ENCODE assay signal across 21 cellular contexts in genomic region chr10:569961-570630, GRCh38.
DNase-seq lines count a peak whose midpoint lies in the region; ATAC-seq, FAIRE-seq and TF ChIP-seq lines count a peak whose summit lies in the region.
"Had no signal": no experiment of that assay in that cellular context is flagged by ENCODE, and none has a peak within 500 bp of the region (broad histone marks: within the 10 kb centered on the region; RNA-seq: fewer than 3 reads in every experiment).

No MANE protein-coding gene starts in this region.

- H3K27ac ChIP-seq in HEK293 (ENCODE audit: extremely low read depth, low read depth, low read length) (no peak overlapping the region), K562 (ENCODE audit: extremely low read depth, low read depth, low read length) (no peak overlapping the region), rectal smooth muscle tissue (ENCODE audit: low read depth, low read length) (peak overlapping the region; percentile 56)
- H3K27ac ChIP-seq: GM23248, HL-60 had no signal

- ATAC-seq in K562 = no peak
- no peak for ATAC-seq in esophagus mucosa
- ATAC-seq in stimulated activated naive B cell treated with anti-CD40 and anti-IgM and Interleukin-4, amounts not matched to agents 10 μg/mL and 1 μg/mL and 100 μg/mL, for 72 hours (replicated peaks) = no peak
- ATAC-seq: GM12878, HepG2, Panc1 had no signal

- no peaks in the 10 kb centered on the region; the same call in 1 of the 2 replicates for H4K20me1 ChIP-seq in K562 (replicated peaks; ENCODE audit: control insufficient read depth, insufficient read depth, low read length)

- no peak for TF ChIP-seq POLR2A in K562 (conservative IDR thresholded peaks at IDR 0.05)

- H3K9ac ChIP-seq in K562 (ENCODE audit: insufficient read depth in 1 of 2, low read depth in 2 of 2, low read length in 2 of 2) (no peak overlapping the region), rectal smooth muscle tissue (ENCODE audit: low read length) (no peak overlapping the region)
- H3K9ac ChIP-seq: GM23248 had no signal

- TF ChIP-seq RAD21 in K562 (CRISPR knock-in tag; conservative IDR thresholded peaks at IDR 0.05 in 1 of 2, IDR thresholded peaks at IDR 0.05 in 1 of 2) = no peak

- no peaks in the 10 kb centered on the region for H3K36me3 ChIP-seq in HEK293 (ENCODE audit: control insufficient read depth in 2 of 2, insufficient read depth in 1 of 2, low read length in 2 of 2)
- H3K36me3 ChIP-seq in K562 (ENCODE audit: control insufficient read depth, insufficient read depth, low read length) = no peaks in the 10 kb centered on the region
- no peaks in the 10 kb centered on the region for H3K36me3 ChIP-seq in rectal smooth muscle tissue (ENCODE audit: control insufficient read depth, insufficient read depth, low read length)

- TF ChIP-seq CTCF in HEK293 (tag by site-specific recombination; IDR thresholded peaks at IDR 0.05) = no peak
- TF ChIP-seq CTCF in K562 (IDR thresholded peaks at IDR 0.05 in 2 of 3, conservative IDR thresholded peaks at IDR 0.05 in 1 of 3; ENCODE audit: insufficient read depth in 2 of 3, low read depth in 1 of 3, low read length in 3 of 3) = no peak
- TF ChIP-seq CTCF in nephron (IDR thresholded peaks at IDR 0.05; ENCODE audit: unreplicated experiment in 3 of 3) = no peak

- H3K4me2 ChIP-seq in K562 (ENCODE audit: insufficient read depth, low read length) = no peak overlapping the region

- in situ Hi-C loops in K562 (cut with MboI) = loop anchor here (10.0 kb wide), 1 partner anchor 105 kb away; no protein-coding TSS in a partner anchor

- H3K4me3 Mint-ChIP-seq in nephron = no peak overlapping the region
- H3K4me3 Mint-ChIP-seq in stimulated activated naive B cell treated with anti-CD40 and anti-IgM and Interleukin-4, amounts not matched to agents 10 μg/mL and 1 μg/mL and 100 μg/mL, for 72 hours = no peak overlapping the region
- H3K4me3 Mint-ChIP-seq: CD4-positive, CD25-positive, alpha-beta regulatory T cell; H9 had no signal

- POLR2A ChIA-PET in HEK293 (lab: Yijun Ruan, JAX) = no interaction called here
- POLR2A ChIA-PET in K562 (lab: Yijun Ruan, JAX) = no interaction called here

- no peak overlapping the region for H2AFZ ChIP-seq in K562 (ENCODE audit: low read depth, low read length)
- H2AFZ ChIP-seq: GM23248 had no signal

- H3K36me3 Mint-ChIP-seq in nephron (ENCODE audit: low read depth) = peaks cover 16% of the 10 kb centered on the region
- H3K36me3 Mint-ChIP-seq in stimulated activated naive B cell treated with anti-CD40 and anti-IgM and Interleukin-4, amounts not matched to agents 10 μg/mL and 1 μg/mL and 100 μg/mL, for 72 hours = peaks cover 0 to 7% of the 10 kb centered on the region in 2 donors
- H3K36me3 Mint-ChIP-seq: CD4-positive, CD25-positive, alpha-beta regulatory T cell had no signal

- no peaks in the 10 kb centered on the region for H3K27me3 Mint-ChIP-seq in nephron (ENCODE audit: low read depth)
- H3K27me3 Mint-ChIP-seq in stimulated activated naive B cell treated with anti-CD40 and anti-IgM and Interleukin-4, amounts not matched to agents 10 μg/mL and 1 μg/mL and 100 μg/mL, for 72 hours = peaks cover 13 to 32% of the 10 kb centered on the region in 2 donors

- H3K9me1 ChIP-seq in K562 (ENCODE audit: control insufficient read depth, insufficient read depth, low read length) = no peaks in the 10 kb centered on the region

- no peak overlapping the region for H3K4me3 ChIP-seq in HEK293 (ENCODE audit: low read depth, low read length)
- no peak overlapping the region for H3K4me3 ChIP-seq in K562
- no peak overlapping the region for H3K4me3 ChIP-seq in rectal smooth muscle tissue (ENCODE audit: low read length)
- H3K4me3 ChIP-seq: GM12878, GM23248 had no signal

- intact Hi-C loops in K562 (cut with micrococcal nuclease) = no loop called here

- peaks cover 12% of the 10 kb centered on the region for H3K9me3 Mint-ChIP-seq in nephron
- peaks cover 8 to 19% of the 10 kb centered on the region in 2 donors for H3K9me3 Mint-ChIP-seq in stimulated activated naive B cell treated with anti-CD40 and anti-IgM and Interleukin-4, amounts not matched to agents 10 μg/mL and 1 μg/mL and 100 μg/mL, for 72 hours

- FAIRE-seq in K562 (lab: Jason Lieb, UNC) = no peak
- FAIRE-seq: GM12878, HepG2 had no signal

- H3K4me1 ChIP-seq in HEK293 (ENCODE audit: control insufficient read depth, insufficient read depth, low read length) (no peaks in the 10 kb centered on the region), K562 (replicated peaks in 1 of 2; ENCODE audit: control insufficient read depth in 2 of 2, insufficient read depth in 2 of 2, low read length in 2 of 2) (no peaks in the 10 kb centered on the region), rectal smooth muscle tissue (ENCODE audit: control insufficient read depth, insufficient read depth, low read length) (peaks cover 22% of the 10 kb centered on the region)

- TF ChIP-seq EP300 in K562 (IDR thresholded peaks at IDR 0.05; ENCODE audit: low read length) = no peak

- CTCF ChIA-PET in HEK293 (lab: Yijun Ruan, JAX) = no interaction called here
- CTCF ChIA-PET in K562 (lab: Yijun Ruan, JAX; ENCODE audit: low intra/inter-chr PET ratio) = no interaction called here

- H3K4me1 Mint-ChIP-seq in nephron = peaks cover 46% of the 10 kb centered on the region
- H3K4me1 Mint-ChIP-seq in stimulated activated naive B cell treated with anti-CD40 and anti-IgM and Interleukin-4, amounts not matched to agents 10 μg/mL and 1 μg/mL and 100 μg/mL, for 72 hours = no peaks in the 10 kb centered on the region
- H3K4me1 Mint-ChIP-seq: CD4-positive, CD25-positive, alpha-beta regulatory T cell had no signal

- BruUV-seq in K562 (replicated peaks; lab: Mats Ljungman, UMichigan) = no TSS peak

- DNase-seq in K562 (ENCODE audit: extremely low read depth in 1 of 4, low spot score in 3 of 4) = no peak
- DNase-seq in LoVo (ENCODE audit: low spot score) = no peak
- no peak for DNase-seq in stimulated activated naive B cell treated with anti-CD40 and anti-IgM and Interleukin-4, amounts not matched to agents 10 μg/mL and 1 μg/mL and 100 μg/mL, for 72 hours
- DNase-seq: CD4-positive, CD25-positive, alpha-beta regulatory T cell; GM23248; H9; KG1; NCI-H1105 treated with DMSO at 0.1 percent for 48 hours; NCI-H2029 treated with DMSO at 0.1 percent for 48 hours; NCI-H226; NCI-H510A treated with DMSO at 0.1 percent for 48 hours; NCI-H748 treated with DMSO at 0.1 percent for 48 hours; SIG-M5 had no signal

- no peaks in the 10 kb centered on the region for H3K9me3 ChIP-seq in HEK293 (ENCODE audit: control insufficient read depth, insufficient read depth, low read depth, low read length)
- no peaks in the 10 kb centered on the region for H3K9me3 ChIP-seq in K562 (replicated peaks; ENCODE audit: control insufficient read depth, insufficient read depth, low read depth, low read length)

- H3K27me3 ChIP-seq in K562 (ENCODE audit: control insufficient read depth in 2 of 2, insufficient read depth in 2 of 2, low read length in 2 of 2) (peaks cover 41 to 68% of the 10 kb centered on the region in 2 experiments), rectal smooth muscle tissue (ENCODE audit: control insufficient read depth, insufficient read depth, low read length) (no peaks in the 10 kb centered on the region)

- 2% methylated on average over 7 of the region's 7 CpGs for WGBS in K562 (ENCODE audit: insufficient coverage, low coverage, missing lambda C conversion rate)

- H3K27ac Mint-ChIP-seq in nephron = peak overlapping the region in 2 of 3 experiments; percentile 33 to 82
- H3K27ac Mint-ChIP-seq in stimulated activated naive B cell treated with anti-CD40 and anti-IgM and Interleukin-4, amounts not matched to agents 10 μg/mL and 1 μg/mL and 100 μg/mL, for 72 hours = no peak overlapping the region
- H3K27ac Mint-ChIP-seq: H9 had no signal

- no peaks in the 10 kb centered on the region for H3K79me2 ChIP-seq in K562 (ENCODE audit: control insufficient read depth, insufficient read depth, low read length)

TF ChIP-seq in HEK293, 187 proteins besides CTCF, POLR2A, EP300 and RAD21 (continues in another document):
- TF ChIP-seq ZNF169 (tag by site-specific recombination; IDR thresholded peaks at IDR 0.05) (no peak), ZNF664 (tag by site-specific recombination; IDR thresholded peaks at IDR 0.05) (0 out of 2 replicates have a peak, but pooled peaks have one; percentile 27), ZSCAN16 (tag by site-specific recombination; IDR thresholded peaks at IDR 0.05) (no peak)

TF ChIP-seq in K562, 482 proteins besides CTCF, POLR2A, EP300 and RAD21:
- TF ChIP-seq ZNF324 (CRISPR knock-in tag; IDR thresholded peaks at IDR 0.05) (peak; percentile 63; the same call in 1 of the 2 replicates), ELF2 (CRISPR knock-in tag; IDR thresholded peaks at IDR 0.05) (no peak)
TF ChIP-seq in K562: peak in this region for 1.

Comparison
In these comparisons a context has a peak if more than half of its experiments do, and no peak if none do; other contexts are left out.
1. Of the 44 proteins assayed by ChIP-seq in both K562 and HEK293: peak only in K562: ZNF324; only in HEK293: none; in both: none; in neither: 43.